In the genomic region with DNA sequence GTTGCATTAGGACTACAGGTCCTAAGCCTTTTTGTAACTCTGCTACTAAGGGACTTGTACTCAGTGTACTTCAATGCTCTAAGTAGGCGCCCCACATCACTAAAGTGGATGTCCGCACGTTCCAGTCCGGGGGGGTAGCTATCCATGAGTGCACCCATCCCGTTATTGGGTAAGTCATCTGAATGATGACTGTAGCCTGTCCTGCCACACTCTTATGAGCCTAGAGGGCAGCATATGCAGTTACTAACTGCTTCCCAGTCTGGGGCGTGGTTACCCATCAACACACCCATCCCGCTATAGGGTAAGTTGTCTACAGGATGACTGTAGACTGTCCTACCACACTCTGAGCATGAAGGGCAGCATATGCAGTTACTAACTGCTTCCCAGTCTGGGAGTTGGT, we compare ENCODE assay signal across 26 cellular contexts.
"Had no signal": no experiment of that assay in that cellular context is flagged by ENCODE, and none has a peak within 500 bp of the region (broad histone marks: within the 10 kb centered on the region; RNA-seq: fewer than 3 reads in every experiment).

No MANE protein-coding gene starts in this region.

- H3K4me1 Mint-ChIP-seq: memory B cell; natural killer cell; stimulated activated naive CD8-positive, alpha-beta T cell treated with anti-CD3 and anti-CD28 coated beads, Interleukin-15, amount 100 ng/mL, for 72 hours had no signal

- H3K36me3 ChIP-seq: colonic mucosa, gastrocnemius medialis, pancreas, right lobe of liver, suprapubic skin, transverse colon, vagina had no signal

- H3K4me1 ChIP-seq: colonic mucosa, gastrocnemius medialis, pancreas, right lobe of liver, suprapubic skin, transverse colon, vagina had no signal

- DNase-seq: colonic mucosa; effector CD8-positive, alpha-beta T cell; foreskin fibroblast; gastrocnemius medialis; head of caudate nucleus; islet precursor cell; natural killer cell; occipital lobe; retina; right lobe of liver; small intestine; stimulated activated CD4-positive, alpha-beta T cell treated with anti-CD3 and anti-CD28 coated beads, Interleukin-15, amount 100 ng/mL, for 24 hours; stimulated activated CD4-positive, alpha-beta T cell treated with anti-CD3 and anti-CD28 coated beads, Interleukin-2, amount 100 ng/mL, for 48 hours; stimulated activated naive CD4-positive, alpha-beta T cell; stimulated activated naive CD8-positive, alpha-beta T cell treated with anti-CD3 and anti-CD28 coated beads, Interleukin-15, amount 100 ng/mL, for 72 hours; transverse colon had no signal

- H3K9me3 ChIP-seq: colonic mucosa, gastrocnemius medialis, pancreas, right lobe of liver, suprapubic skin, transverse colon, vagina had no signal

- H3K27ac Mint-ChIP-seq: dendritic cell treated with granulocyte-macrophage colony-stimulating factor and Interleukin-4, amounts not matched to agents 40 ng/mL and 50 ng/mL, for 4 days; memory B cell; natural killer cell; stimulated activated naive CD8-positive, alpha-beta T cell treated with anti-CD3 and anti-CD28 coated beads, Interleukin-15, amount 100 ng/mL, for 72 hours had no signal

- H3K4me3 Mint-ChIP-seq: dendritic cell treated with granulocyte-macrophage colony-stimulating factor and Interleukin-4, amounts not matched to agents 40 ng/mL and 50 ng/mL, for 4 days; endodermal cell; memory B cell; natural killer cell; stimulated activated naive CD8-positive, alpha-beta T cell treated with anti-CD3 and anti-CD28 coated beads, Interleukin-15, amount 100 ng/mL, for 72 hours had no signal

- H3K9me3 Mint-ChIP-seq: endodermal cell, memory B cell had no signal

- H3K36me3 Mint-ChIP-seq: memory B cell, natural killer cell had no signal

- H3K27me3 Mint-ChIP-seq: dendritic cell treated with granulocyte-macrophage colony-stimulating factor and Interleukin-4, amounts not matched to agents 40 ng/mL and 50 ng/mL, for 4 days; memory B cell; stimulated activated naive CD8-positive, alpha-beta T cell treated with anti-CD3 and anti-CD28 coated beads, Interleukin-15, amount 100 ng/mL, for 72 hours had no signal

- ATAC-seq: esophagus mucosa; gastrocnemius medialis; left lobe of liver; natural killer cell; pancreas; right lobe of liver; stimulated activated naive CD8-positive, alpha-beta T cell treated with anti-CD3 and anti-CD28 coated beads, Interleukin-15, amount 100 ng/mL, for 72 hours had no signal

- H3K4me3 ChIP-seq: colonic mucosa, gastrocnemius medialis, lung, pancreas, right lobe of liver, suprapubic skin, transverse colon, vagina had no signal

- H3K27me3 ChIP-seq: colonic mucosa, gastrocnemius medialis, pancreas, right lobe of liver, suprapubic skin, transverse colon, vagina had no signal

- H3K27ac ChIP-seq: colonic mucosa, epithelial cell of prostate, gastrocnemius medialis, pancreas, right lobe of liver, suprapubic skin, transverse colon, vagina had no signal
